In genomic region chr2:9639740-9640337, GRCh38 we compare ENCODE assay signal across 28 cellular contexts. TPM values are rescaled to one million over a fixed set of nuclear protein-coding genes. Genes with fewer than 3 reads are reported as not detected.
DNase-seq lines count a peak whose midpoint lies in the region; ATAC-seq, FAIRE-seq and TF ChIP-seq lines count a peak whose summit lies in the region.
"Had no signal": no experiment of that assay in that cellular context is flagged by ENCODE, and none has a peak within 500 bp of the region (broad histone marks: within the 10 kb centered on the region; RNA-seq: fewer than 3 reads in every experiment).

No MANE protein-coding gene starts in this region.

- FAIRE-seq in K562 (lab: Jason Lieb, UNC), result no peak

- H3K27me3 ChIP-seq in K562 (ENCODE audit: control insufficient read depth in 2 of 2, insufficient read depth in 2 of 2, low read length in 2 of 2) (peaks cover 2 to 15% of the 10 kb centered on the region in 2 experiments; a peak in 2 of 5 replicates), lower lobe of right lung (ENCODE audit: low read depth) (no peaks in the 10 kb centered on the region)
- H3K27me3 ChIP-seq: Peyer's patch, suprapubic skin had no signal

- H3K36me3 ChIP-seq in K562 (ENCODE audit: control insufficient read depth, insufficient read depth, low read length), result no peaks in the 10 kb centered on the region
- H3K36me3 ChIP-seq in lower lobe of right lung, result no peaks in the 10 kb centered on the region
- H3K36me3 ChIP-seq: Peyer's patch, suprapubic skin had no signal

- TF ChIP-seq EP300 in K562 (IDR thresholded peaks at IDR 0.05; ENCODE audit: low read length), result no peak

- in situ Hi-C loops in K562 (cut with MboI), result no loop called here

- peak overlapping the region in 1 of 2 experiments; percentile 81; a peak in 1 of 4 replicates for H3K9ac ChIP-seq in K562 (ENCODE audit: insufficient read depth in 1 of 2, low read depth in 2 of 2, low read length in 2 of 2)

- peaks cover 3% of the 10 kb centered on the region for H3K27me3 Mint-ChIP-seq in activated CD8-positive, alpha-beta memory T cell treated with anti-CD3 and anti-CD28 coated beads, Interleukin-2, amount 10 ng/mL, durations not matched to agents 7 days and 5 days
- H3K27me3 Mint-ChIP-seq: CD4-positive, alpha-beta memory T cell had no signal

- H3K9me3 Mint-ChIP-seq in activated CD8-positive, alpha-beta memory T cell treated with anti-CD3 and anti-CD28 coated beads, Interleukin-2, amount 10 ng/mL, durations not matched to agents 7 days and 5 days (ENCODE audit: low read depth), result no peaks in the 10 kb centered on the region
- H3K9me3 Mint-ChIP-seq: activated CD8-positive, alpha-beta T cell treated with anti-CD3 and anti-CD28 coated beads for 36 hours; activated naive CD4-positive, alpha-beta T cell treated with anti-CD3 and anti-CD28 coated beads, Interleukin-2, amount 50 U/mL, for 72 hours; activated T-helper 2 cell treated with anti-CD3 and anti-CD28 coated beads, Interferon-gamma antibody, Interleukin-2, Interleukin-4, amounts not matched to agents 10 μg/mL and 5 μg/mL and 100 μg/mL, durations not matched to agents 14 hours and 24 hours and 36 hours; CD4-positive, alpha-beta memory T cell; naive thymus-derived CD8-positive, alpha-beta T cell; stimulated activated naive B cell treated with anti-CD40 and anti-IgM and Interleukin-4, amounts not matched to agents 10 μg/mL and 1 μg/mL and 100 μg/mL, for 72 hours had no signal

- H3K4me1 ChIP-seq in K562 (replicated peaks in 1 of 2; ENCODE audit: control insufficient read depth in 2 of 2, insufficient read depth in 2 of 2, low read length in 2 of 2) (peaks cover 33 to 43% of the 10 kb centered on the region in 2 experiments; a peak in 4 of 5 replicates), lower lobe of right lung (peaks cover 23% of the 10 kb centered on the region)

- no peak overlapping the region for H2AFZ ChIP-seq in K562 (ENCODE audit: low read depth, low read length)

- H3K27ac Mint-ChIP-seq in activated CD8-positive, alpha-beta memory T cell treated with anti-CD3 and anti-CD28 coated beads, Interleukin-2, amount 10 ng/mL, durations not matched to agents 7 days and 5 days, result no peak overlapping the region
- H3K27ac Mint-ChIP-seq: activated CD4-positive, alpha-beta T cell treated with anti-CD3 and anti-CD28 coated beads for 36 hours; activated CD8-positive, alpha-beta T cell treated with anti-CD3 and anti-CD28 coated beads for 36 hours; activated T-helper 2 cell treated with anti-CD3 and anti-CD28 coated beads, Interferon-gamma antibody, Interleukin-2, Interleukin-4, amounts not matched to agents 10 μg/mL and 5 μg/mL and 100 μg/mL, durations not matched to agents 14 hours and 24 hours and 36 hours; naive thymus-derived CD8-positive, alpha-beta T cell; stimulated activated naive B cell treated with anti-CD40 and anti-IgM and Interleukin-4, amounts not matched to agents 10 μg/mL and 1 μg/mL and 100 μg/mL, for 72 hours had no signal

- peak; percentile 45 for DNase-seq in activated CD8-positive, alpha-beta memory T cell treated with anti-CD3 and anti-CD28 coated beads, Interleukin-2, amount 50 U/mL, for 48 hours
- no peak for DNase-seq in activated CD8-positive, alpha-beta memory T cell treated with anti-CD3 and anti-CD28 coated beads, Interleukin-2, amount 10 ng/mL, durations not matched to agents 7 days and 5 days
- DNase-seq in K562 (ENCODE audit: extremely low read depth in 1 of 4, low spot score in 3 of 4) (peak in 1 of 4 experiments; percentile 30), lower lobe of right lung (no peak), substantia nigra (lab: John Stamatoyannopoulos, UW) (no peak)
- DNase-seq: activated CD4-positive, alpha-beta T cell treated with anti-CD3 and anti-CD28 coated beads for 36 hours; activated CD8-positive, alpha-beta T cell treated with anti-CD3 and anti-CD28 coated beads for 36 hours; CD4-positive, alpha-beta memory T cell; EL; glutamatergic neuron; H7; naive thymus-derived CD8-positive, alpha-beta T cell; NCI-H1436; NCI-H2081; NCI-H2227 treated with DMSO at 0.1 percent for 48 hours; NCI-H69; Peyer's patch; SIG-M5; stimulated activated naive B cell treated with anti-CD40 and anti-IgM and Interleukin-4, amounts not matched to agents 10 μg/mL and 1 μg/mL and 100 μg/mL, for 72 hours; SW 1271 had no signal

- intact Hi-C loops in K562 (cut with micrococcal nuclease), result loop anchor here (5.0 to 10.0 kb wide), 2 partner anchors 47 to 125 kb away; no protein-coding TSS in a partner anchor
- intact Hi-C loops in lower lobe of right lung (cut with DNase I), result no loop called here

- TF ChIP-seq POLR2A in K562 (conservative IDR thresholded peaks at IDR 0.05), result no peak

- POLR2A ChIA-PET in K562 (lab: Yijun Ruan, JAX), result interaction anchor here (0.6 to 3.7 kb wide), 3 partner anchors 9 to 1716 kb away, joined by 4 to 17 read pairs (median 11); partner anchors contain the start of gene YWHAQ

- peaks cover 43% of the 10 kb centered on the region for H3K4me1 Mint-ChIP-seq in activated CD8-positive, alpha-beta memory T cell treated with anti-CD3 and anti-CD28 coated beads, Interleukin-2, amount 10 ng/mL, durations not matched to agents 7 days and 5 days

- no peak for ATAC-seq in activated CD8-positive, alpha-beta memory T cell treated with anti-CD3 and anti-CD28 coated beads, Interleukin-2, amount 10 ng/mL, durations not matched to agents 7 days and 5 days
- ATAC-seq in K562 (0 out of 3 replicates have a peak, but pooled peaks have one; percentile 3), lower lobe of right lung (no peak), HG03469 (IDR thresholded peaks at IDR 0.05; ENCODE audit: unreplicated experiment) (no peak), GM19324 (IDR thresholded peaks at IDR 0.05; ENCODE audit: low FRiP score, unreplicated experiment) (no peak), HG03175 (IDR thresholded peaks at IDR 0.05; ENCODE audit: unreplicated experiment) (no peak)
- ATAC-seq: activated CD4-positive, alpha-beta T cell treated with anti-CD3 and anti-CD28 coated beads for 36 hours; activated CD8-positive, alpha-beta T cell treated with anti-CD3 and anti-CD28 coated beads for 36 hours; activated naive CD4-positive, alpha-beta T cell treated with anti-CD3 and anti-CD28 coated beads, Interleukin-2, amount 50 U/mL, for 72 hours; naive thymus-derived CD8-positive, alpha-beta T cell; stimulated activated naive B cell treated with anti-CD40 and anti-IgM and Interleukin-4, amounts not matched to agents 10 μg/mL and 1 μg/mL and 100 μg/mL, for 72 hours had no signal

- no peaks in the 10 kb centered on the region for H3K79me2 ChIP-seq in K562 (ENCODE audit: control insufficient read depth, insufficient read depth, low read length)

- WGBS in K562 (ENCODE audit: insufficient coverage, low coverage, missing lambda C conversion rate), result 47% methylated on average over 10 of the region's 11 CpGs

- peak overlapping the region; percentile 1; the same call in 1 of the 2 replicates for H3K4me2 ChIP-seq in K562 (ENCODE audit: insufficient read depth, low read length)

- TF ChIP-seq CTCF in K562 (IDR thresholded peaks at IDR 0.05 in 2 of 3, conservative IDR thresholded peaks at IDR 0.05 in 1 of 3; ENCODE audit: insufficient read depth in 2 of 3, low read depth in 1 of 3, low read length in 3 of 3), result no peak
- no peak for TF ChIP-seq CTCF in lower lobe of right lung (IDR thresholded peaks at IDR 0.05)

- H3K27ac ChIP-seq in K562 (ENCODE audit: extremely low read depth, low read depth, low read length) (no peak overlapping the region), lower lobe of right lung (peak overlapping the region; percentile 25), substantia nigra (ENCODE audit: low read depth, low read length, poor library complexity, severe bottlenecking) (peak overlapping the region; percentile 99)
- H3K27ac ChIP-seq: HL-60 had no signal

- H3K36me3 Mint-ChIP-seq in activated CD8-positive, alpha-beta memory T cell treated with anti-CD3 and anti-CD28 coated beads, Interleukin-2, amount 10 ng/mL, durations not matched to agents 7 days and 5 days, result no peaks in the 10 kb centered on the region
- H3K36me3 Mint-ChIP-seq: activated naive CD4-positive, alpha-beta T cell treated with anti-CD3 and anti-CD28 coated beads, Interleukin-2, amount 50 U/mL, for 72 hours; CD4-positive, alpha-beta memory T cell; naive thymus-derived CD8-positive, alpha-beta T cell; stimulated activated naive B cell treated with anti-CD40 and anti-IgM and Interleukin-4, amounts not matched to agents 10 μg/mL and 1 μg/mL and 100 μg/mL, for 72 hours had no signal

- H3K4me3 ChIP-seq in K562 (no peak overlapping the region), lower lobe of right lung (no peak overlapping the region)
- H3K4me3 ChIP-seq: Peyer's patch, skin epidermis, suprapubic skin had no signal

- BruUV-seq in K562 (replicated peaks; lab: Mats Ljungman, UMichigan), result no TSS peak

- no peaks in the 10 kb centered on the region for H4K20me1 ChIP-seq in K562 (replicated peaks; ENCODE audit: control insufficient read depth, insufficient read depth, low read length)

- H3K9me1 ChIP-seq in K562 (ENCODE audit: control insufficient read depth, insufficient read depth, low read length), result no peaks in the 10 kb centered on the region

- CTCF ChIA-PET in activated CD8-positive, alpha-beta memory T cell treated with anti-CD3 and anti-CD28 coated beads, Interleukin-2, amount 10 ng/mL, durations not matched to agents 7 days and 5 days (lab: Charles Lee), result no interaction called here
- CTCF ChIA-PET in K562 (lab: Yijun Ruan, JAX; ENCODE audit: low intra/inter-chr PET ratio), result no interaction called here

- no peak for TF ChIP-seq RAD21 in K562 (CRISPR knock-in tag; conservative IDR thresholded peaks at IDR 0.05 in 1 of 2, IDR thresholded peaks at IDR 0.05 in 1 of 2)

- no peak overlapping the region for H3K4me3 Mint-ChIP-seq in activated CD8-positive, alpha-beta memory T cell treated with anti-CD3 and anti-CD28 coated beads, Interleukin-2, amount 10 ng/mL, durations not matched to agents 7 days and 5 days
- H3K4me3 Mint-ChIP-seq: activated CD4-positive, alpha-beta T cell treated with anti-CD3 and anti-CD28 coated beads for 36 hours; activated CD8-positive, alpha-beta T cell treated with anti-CD3 and anti-CD28 coated beads for 36 hours; naive thymus-derived CD8-positive, alpha-beta T cell; stimulated activated naive B cell treated with anti-CD40 and anti-IgM and Interleukin-4, amounts not matched to agents 10 μg/mL and 1 μg/mL and 100 μg/mL, for 72 hours had no signal

- no peaks in the 10 kb centered on the region for H3K9me3 ChIP-seq in K562 (replicated peaks; ENCODE audit: control insufficient read depth, insufficient read depth, low read depth, low read length)
- H3K9me3 ChIP-seq in lower lobe of right lung, result no peaks in the 10 kb centered on the region
- H3K9me3 ChIP-seq: Peyer's patch, suprapubic skin had no signal

RNA-seq across cellular contexts. Expression of gene YWHAQ, which starts 9.0 kb away (rescaled TPM):
- 100 to 1,000 TPM; 300 to 316 TPM for total RNA-seq in activated CD8-positive, alpha-beta memory T cell treated with anti-CD3 and anti-CD28 coated beads, Interleukin-2, amount 10 ng/mL, durations not matched to agents 7 days and 5 days
- 25.2 and 50.9 TPM in 2 replicates for total RNA-seq in K562 (2011; cell fraction: chromatin; rRNA removed; ENCODE audit: low replicate concordance)
- total RNA-seq in K562 (2011; cell fraction: nucleolus; rRNA removed), result 29.5 and 31.5 TPM in 2 replicates
- total RNA-seq in K562 (2011; cell fraction: nucleoplasm; rRNA removed), result 48.2 and 73.2 TPM in 2 replicates
- total RNA-seq in K562 (2014; rRNA removed) (97.7 and 108 TPM in 2 replicates), K562 (2014; rRNA removed; fragmentation: Illumina TruSeq; extraction: Trizol) (276 and 301 TPM in 2 replicates), K562 (2015; rRNA removed; fragmentation: Illumina TruSeq; extraction: Trizol) (191 and 203 TPM in 2 replicates), K562 (2021) (263 and 267 TPM in 2 replicates), lower lobe of right lung (175 TPM)
- polyA plus RNA-seq in K562 (2011; rRNA removed) (245 and 359 TPM in 2 replicates), K562 (2014; fragmentation: Illumina TruSeq; extraction: Trizol) (218 and 243 TPM in 2 replicates), K562 (2014; fragmentation: Nextera tagmentation; extraction: Ambion mirVana) (10 to 100 TPM; 63.1 to 79.2 TPM), K562 (2014; rRNA removed) (151 and 178 TPM in 2 replicates)
- 102 and 143 TPM in 2 replicates for polyA plus RNA-seq in K562 (2011; cell fraction: cytosol; rRNA removed)
- 48.6 and 76.4 TPM in 2 replicates for polyA plus RNA-seq in K562 (2011; cell fraction: nucleus; rRNA removed)
- polyA plus RNA-seq in K562 (2012), result 186 and 231 TPM in 2 replicates
- 327 and 372 TPM in 2 replicates for polyA minus RNA-seq in K562 (2011; rRNA and poly(A)+ RNA removed)
- polyA minus RNA-seq in K562 (2011; cell fraction: cytosol; rRNA and poly(A)+ RNA removed), result 162 and 201 TPM in 2 replicates
- 20.7 and 42.0 TPM in 2 replicates for polyA minus RNA-seq in K562 (2011; cell fraction: nucleus; rRNA and poly(A)+ RNA removed)
